In genomic region chr17:62902573-62903229, GRCh38 we compare ENCODE assay signal across 18 cellular contexts.
"Had no signal": no experiment of that assay in that cellular context is flagged by ENCODE, and none has a peak within 500 bp of the region (broad histone marks: within the 10 kb centered on the region; RNA-seq: fewer than 3 reads in every experiment).

No MANE protein-coding gene starts in this region.

- ATAC-seq: activated CD8-positive, alpha-beta T cell treated with anti-CD3 and anti-CD28 coated beads, Interleukin-2, amount 10 ng/mL, durations not matched to agents 7 days and 5 days; effector memory CD8-positive, alpha-beta T cell; left cardiac atrium; natural killer cell; psoas muscle; sciatic nerve; stimulated activated naive B cell treated with anti-CD40 and anti-IgM and Interleukin-4, amounts not matched to agents 10 μg/mL and 1 μg/mL and 100 μg/mL, for 72 hours had no signal

- H3K27ac ChIP-seq: psoas muscle, tibial nerve, WERI-Rb-1 had no signal

- DNase-seq: activated CD4-positive, alpha-beta T cell treated with anti-CD3 and anti-CD28 coated beads for 4 hours; activated CD8-positive, alpha-beta memory T cell treated with anti-CD3 and anti-CD28 coated beads, Interleukin-2, amount 50 U/mL, for 48 hours; activated CD8-positive, alpha-beta T cell treated with anti-CD3 and anti-CD28 coated beads, Interleukin-2, amount 10 ng/mL, durations not matched to agents 7 days and 5 days; activated naive CD4-positive, alpha-beta T cell; central memory CD4-positive, alpha-beta T cell; effector memory CD8-positive, alpha-beta T cell; erythroblast; hypothalamus; left cardiac atrium; natural killer cell; occipital lobe; psoas muscle; stimulated activated CD4-positive, alpha-beta T cell treated with anti-CD3 and anti-CD28 coated beads, Interleukin-2, amount 100 ng/mL, for 24 hours; stimulated activated naive B cell treated with anti-CD40 and anti-IgM and Interleukin-4, amounts not matched to agents 10 μg/mL and 1 μg/mL and 100 μg/mL, for 72 hours; T-helper 1 cell; WERI-Rb-1 had no signal

- H3K27ac Mint-ChIP-seq: activated CD8-positive, alpha-beta T cell treated with anti-CD3 and anti-CD28 coated beads, Interleukin-2, amount 10 ng/mL, durations not matched to agents 7 days and 5 days; effector memory CD8-positive, alpha-beta T cell; natural killer cell; stimulated activated naive B cell treated with anti-CD40 and anti-IgM and Interleukin-4, amounts not matched to agents 10 μg/mL and 1 μg/mL and 100 μg/mL, for 72 hours had no signal

- H3K36me3 Mint-ChIP-seq: natural killer cell; stimulated activated naive B cell treated with anti-CD40 and anti-IgM and Interleukin-4, amounts not matched to agents 10 μg/mL and 1 μg/mL and 100 μg/mL, for 72 hours had no signal

- H3K4me1 Mint-ChIP-seq: natural killer cell; stimulated activated naive B cell treated with anti-CD40 and anti-IgM and Interleukin-4, amounts not matched to agents 10 μg/mL and 1 μg/mL and 100 μg/mL, for 72 hours had no signal

- H3K4me3 Mint-ChIP-seq: activated CD8-positive, alpha-beta T cell treated with anti-CD3 and anti-CD28 coated beads, Interleukin-2, amount 10 ng/mL, durations not matched to agents 7 days and 5 days; effector memory CD8-positive, alpha-beta T cell; natural killer cell; stimulated activated naive B cell treated with anti-CD40 and anti-IgM and Interleukin-4, amounts not matched to agents 10 μg/mL and 1 μg/mL and 100 μg/mL, for 72 hours had no signal

- H3K9me3 Mint-ChIP-seq: effector memory CD8-positive, alpha-beta T cell; natural killer cell; stimulated activated naive B cell treated with anti-CD40 and anti-IgM and Interleukin-4, amounts not matched to agents 10 μg/mL and 1 μg/mL and 100 μg/mL, for 72 hours had no signal
